Comparison of ENCODE assay signal across 8 cellular contexts in genomic region chr10:79826496-79827215, GRCh38. TPM values are rescaled to one million over a fixed set of nuclear protein-coding genes. Genes with fewer than 3 reads are reported as not detected.
A peak's percentile ranks its signal among the peaks of the same experiment; 100 is the strongest.
DNase-seq lines count a peak whose midpoint lies in the region; ATAC-seq and TF ChIP-seq lines count a peak whose summit lies in the region.
"Not testable (repeated sequence)": the region's sequence is repeated elsewhere in the genome, so short reads cannot be mapped to it uniquely, and the experiment has no call there.

Gene NUTM2E, plus strand, starts transcription at chr10:79826739. Its CDS starts 15,002 bp downstream, at chr10:79841741.

- TF ChIP-seq CTCF in BJ (IDR thresholded peaks at IDR 0.05; ENCODE audit: insufficient read depth, low read depth, low read length); activated CD8-positive, alpha-beta T cell treated with anti-CD3 and anti-CD28 coated beads for 36 hours (IDR thresholded peaks at IDR 0.05); right lobe of liver (IDR thresholded peaks at IDR 0.05): not testable (repeated sequence)

- H3K9me3 Mint-ChIP-seq in activated CD8-positive, alpha-beta T cell treated with anti-CD3 and anti-CD28 coated beads for 36 hours: not testable (repeated sequence)

- H3K4me3 ChIP-seq in BJ (ENCODE audit: low read depth, low read length): peak within 1 kb of the TSS; percentile 58
- H3K4me3 ChIP-seq in duodenal mucosa (ENCODE audit: low read depth in 1 of 2, low read length in 2 of 2): peak within 1 kb of the TSS; percentile 35 to 41
- H3K4me3 ChIP-seq in right lobe of liver: peak within 1 kb of the TSS; percentile 41 to 66 (median 55)

- CTCF ChIA-PET in BJ (lab: Yijun Ruan, JAX); activated CD8-positive, alpha-beta T cell treated with anti-CD3 and anti-CD28 coated beads for 36 hours (lab: Charles Lee): not testable (repeated sequence)

- H3K27me3 ChIP-seq in BJ (ENCODE audit: control insufficient read depth, insufficient read depth, low read length); duodenal mucosa (ENCODE audit: control insufficient read depth in 1 of 2, insufficient read depth in 2 of 2, low read length in 2 of 2); right lobe of liver: not testable (repeated sequence)

- H3K9me3 ChIP-seq in duodenal mucosa (ENCODE audit: control insufficient read depth in 1 of 2, low read length in 2 of 2); right lobe of liver: not testable (repeated sequence)

- H3K36me3 ChIP-seq in BJ (ENCODE audit: control insufficient read depth, insufficient read depth, low read length); duodenal mucosa (ENCODE audit: control insufficient read depth in 1 of 2, insufficient read depth in 2 of 2, low read length in 2 of 2); right lobe of liver: not testable (repeated sequence)

- H3K4me1 Mint-ChIP-seq in activated CD8-positive, alpha-beta T cell treated with anti-CD3 and anti-CD28 coated beads for 36 hours (ENCODE audit: low read depth): peaks cover 27% of the 10 kb centered on the region

- WGBS in right lobe of liver (ENCODE audit: insufficient coverage, low coverage, low lambda C conversion rate, missing lambda C conversion rate): no CpG with 5 or more reads among the region's 78 CpGs

- DNase-seq in BJ (ENCODE audit: low read depth): peak; percentile 26
- peak; percentile 81 for DNase-seq in NCI-H526 treated with DMSO at 0.1 percent for 48 hours (lab: John Stamatoyannopoulos, UW)
- peak; percentile 81 for DNase-seq in activated CD8-positive, alpha-beta T cell treated with anti-CD3 and anti-CD28 coated beads for 36 hours
- DNase-seq in right lobe of liver: peak; percentile 73 to 92 (median 76)
- peak; percentile 75 for DNase-seq in stimulated activated CD4-positive, alpha-beta T cell treated with anti-CD3 and anti-CD28 coated beads, Interleukin-1b, Interleukin-23, amount 100 ng/mL, for 48 hours

- POLR2A ChIA-PET in BJ (lab: Charles Lee); activated CD8-positive, alpha-beta T cell treated with anti-CD3 and anti-CD28 coated beads for 36 hours (lab: Charles Lee): not testable (repeated sequence)

- peak within 1 kb of the TSS; percentile 86 for H3K4me3 Mint-ChIP-seq in activated CD8-positive, alpha-beta T cell treated with anti-CD3 and anti-CD28 coated beads for 36 hours

- not testable (repeated sequence) for H3K36me3 Mint-ChIP-seq in activated CD8-positive, alpha-beta T cell treated with anti-CD3 and anti-CD28 coated beads for 36 hours (ENCODE audit: low read depth)

- ATAC-seq in GM19328 (IDR thresholded peaks at IDR 0.05; ENCODE audit: unreplicated experiment) (peak; percentile 92), HG03378 (IDR thresholded peaks at IDR 0.05; ENCODE audit: unreplicated experiment) (peak; percentile 96), right lobe of liver (peak; percentile 95 to 98 (median 96))
- peak; percentile 89 for ATAC-seq in activated CD8-positive, alpha-beta T cell treated with anti-CD3 and anti-CD28 coated beads for 36 hours

- H3K27ac Mint-ChIP-seq in activated CD8-positive, alpha-beta T cell treated with anti-CD3 and anti-CD28 coated beads for 36 hours: peak within 1 kb of the TSS; percentile 90

- not testable (repeated sequence) for H3K4me1 ChIP-seq in duodenal mucosa (ENCODE audit: control insufficient read depth in 1 of 2, insufficient read depth in 2 of 2, low read length in 2 of 2); right lobe of liver

- intact Hi-C loops in activated CD8-positive, alpha-beta T cell treated with anti-CD3 and anti-CD28 coated beads for 36 hours (cut with micrococcal nuclease); right lobe of liver (cut with DNase I): not testable (repeated sequence)

- peak within 1 kb of the TSS; percentile 25 to 47 for H3K9ac ChIP-seq in duodenal mucosa (ENCODE audit: low read depth in 1 of 2, low read length in 2 of 2)

- H3K27ac ChIP-seq in duodenal mucosa (ENCODE audit: low read depth, low read length) (peak within 1 kb of the TSS; percentile 78), right lobe of liver (peak within 1 kb of the TSS; percentile 63 to 87 (median 64))

- peak; percentile 53 for TF ChIP-seq POLR2A in right lobe of liver (IDR thresholded peaks at IDR 0.05)

- not testable (repeated sequence) for H3K27me3 Mint-ChIP-seq in activated CD8-positive, alpha-beta T cell treated with anti-CD3 and anti-CD28 coated beads for 36 hours

RNA-seq across cellular contexts. Expression of gene NUTM2E, which starts in this region (rescaled TPM):
- polyA plus RNA-seq in BJ (2011; rRNA removed): 0.13 and 0.22 TPM in 2 replicates
- not detected in 2 replicates for polyA minus RNA-seq in BJ (2011; rRNA and poly(A)+ RNA removed)
- total RNA-seq in activated CD8-positive, alpha-beta T cell treated with anti-CD3 and anti-CD28 coated beads for 36 hours: under 1 TPM in 1 of 2 experiments, not detected in 1; 0.23 TPM
- under 1 TPM in 2 of 6 experiments, not detected in 4; 0.15 to 0.16 TPM for total RNA-seq in right lobe of liver

Comparison
In these comparisons a context has a peak if more than half of its experiments do, and no peak if none do; other contexts are left out.
1. Peak in every context shown above with its lines: DNase-seq, ATAC-seq, H3K4me3 ChIP-seq and H3K27ac ChIP-seq.
2. Peak in DNase-seq and H3K4me3 ChIP-seq in BJ; RNA of the gene not detected or under 1 TPM.
3. Peak in DNase-seq and ATAC-seq in activated CD8-positive, alpha-beta T cell treated with anti-CD3 and anti-CD28 coated beads for 36 hours; RNA of the gene not detected or under 1 TPM.
4. Peak in DNase-seq, ATAC-seq, H3K4me3 ChIP-seq and H3K27ac ChIP-seq in right lobe of liver; RNA of the gene not detected or under 1 TPM.
5. DNase-seq: peak in every context shown above with its lines; median percentile 81 in NCI-H526 treated with DMSO at 0.1 percent for 48 hours; 81 in activated CD8-positive, alpha-beta T cell treated with anti-CD3 and anti-CD28 coated beads for 36 hours; 76 in right lobe of liver; 75 in stimulated activated CD4-positive, alpha-beta T cell treated with anti-CD3 and anti-CD28 coated beads, Interleukin-1b, Interleukin-23, amount 100 ng/mL, for 48 hours; 26 in BJ.